ENCODE assay signal across 8 cellular contexts in genomic region chr17:50161911-50162288, GRCh38. TPM values are rescaled to one million over a fixed set of nuclear protein-coding genes. Genes with fewer than 3 reads are reported as not detected.
DNase-seq lines count a peak whose midpoint lies in the region; TF ChIP-seq lines count a peak whose summit lies in the region.

No MANE protein-coding gene starts in this region.

- TF ChIP-seq CTCF in DOHH2 (IDR thresholded peaks at IDR 0.05; ENCODE audit: low read depth, low read length, poor library complexity, severe bottlenecking) (no peak), Peyer's patch (IDR thresholded peaks at IDR 0.05) (no peak), ovary (IDR thresholded peaks at IDR 0.05) (no peak), adrenal gland (IDR thresholded peaks at IDR 0.05) (no peak)

- 45 to 54% (median 50%) methylated on average over 16 of the region's 16 CpGs for WGBS in ovary, 3 donors
- 48 to 50% (median 49%) methylated on average over 16 of the region's 16 CpGs for WGBS in adrenal gland, 4 donors

- no peak for DNase-seq in Peyer's patch
- DNase-seq in ovary = peak in 1 of 5 donors; percentile 49
- no peak for DNase-seq in NCI-H1092 treated with DMSO at 0.1 percent for 48 hours (lab: John Stamatoyannopoulos, UW)
- DNase-seq in hippocampal formation (lab: John Stamatoyannopoulos, UW) = no peak
- DNase-seq in adrenal gland = no peak
- no peak for DNase-seq in NCI-H2107 treated with DMSO at 0.1 percent for 48 hours (lab: John Stamatoyannopoulos, UW; ENCODE audit: unreplicated experiment)

- no peak for TF ChIP-seq EP300 in ovary (IDR thresholded peaks at IDR 0.05)

- no peaks in the 10 kb centered on the region for H3K79me2 ChIP-seq in DOHH2 (ENCODE audit: control insufficient read depth, low read length)

- H3K27ac ChIP-seq in DOHH2 (ENCODE audit: low read depth, low read length) = no peak overlapping the region
- peak overlapping the region in 1 of 4 donors; percentile 62 for H3K27ac ChIP-seq in Peyer's patch
- H3K27ac ChIP-seq in ovary = peak overlapping the region; percentile 42 to 56
- no peak overlapping the region for H3K27ac ChIP-seq in adrenal gland

- H3K9ac ChIP-seq in endocrine pancreas (ENCODE audit: control insufficient read depth, insufficient read depth, low read length) = peak overlapping the region; percentile 39

- peak overlapping the region; percentile 99 for H3K4me2 ChIP-seq in DOHH2 (ENCODE audit: low read length)

- H3K4me1 ChIP-seq in DOHH2 (ENCODE audit: control insufficient read depth, low read length) (peaks cover 22% of the 10 kb centered on the region), Peyer's patch (peaks cover 0 to 14% (median 7%) of the 10 kb centered on the region in 4 donors), endocrine pancreas (ENCODE audit: control insufficient read depth, insufficient read depth, low read length) (no peaks in the 10 kb centered on the region), ovary (ENCODE audit: insufficient read depth) (no peaks in the 10 kb centered on the region), adrenal gland (replicated peaks in 1 of 2) (peaks cover 0 to 12% of the 10 kb centered on the region in 2 donors)

- no peaks in the 10 kb centered on the region for H3K9me3 ChIP-seq in DOHH2 (ENCODE audit: control insufficient read depth, insufficient read depth, low read length)
- H3K9me3 ChIP-seq in Peyer's patch = no peaks in the 10 kb centered on the region
- H3K9me3 ChIP-seq in endocrine pancreas (ENCODE audit: control insufficient read depth, low read length) = no peaks in the 10 kb centered on the region
- no peaks in the 10 kb centered on the region for H3K9me3 ChIP-seq in ovary
- H3K9me3 ChIP-seq in adrenal gland (replicated peaks in 1 of 3) = no peaks in the 10 kb centered on the region

- H3K4me3 ChIP-seq in DOHH2 (ENCODE audit: low read length) (peak overlapping the region; percentile 88), Peyer's patch (peak overlapping the region in 3 of 4 donors; percentile 43 to 57 (median 47)), endocrine pancreas (ENCODE audit: control insufficient read depth, insufficient read depth, low read length) (no peak overlapping the region), ovary (no peak overlapping the region), adrenal gland (no peak overlapping the region)

- H3K36me3 ChIP-seq in DOHH2 (ENCODE audit: control insufficient read depth, low read length) (no peaks in the 10 kb centered on the region), Peyer's patch (no peaks in the 10 kb centered on the region), endocrine pancreas (ENCODE audit: control insufficient read depth, insufficient read depth, low read length) (no peaks in the 10 kb centered on the region), ovary (no peaks in the 10 kb centered on the region), adrenal gland (replicated peaks in 1 of 2) (no peaks in the 10 kb centered on the region)

- intact Hi-C loops in ovary (cut with DNase I) = loop anchor here in 2 of 4 donors (1.0 to 10.0 kb wide), 2 partner anchors 23 to 47 kb away; no protein-coding TSS in a partner anchor
- intact Hi-C loops in adrenal gland (cut with DNase I) = no loop called here

- TF ChIP-seq POLR2A in Peyer's patch (IDR thresholded peaks at IDR 0.05) (no peak), ovary (IDR thresholded peaks at IDR 0.05) (no peak), adrenal gland (IDR thresholded peaks at IDR 0.05) (no peak)

- H3K27me3 ChIP-seq in DOHH2 (ENCODE audit: control insufficient read depth, low read length) = peaks cover 5% of the 10 kb centered on the region; the same call in 1 of the 2 replicates
- H3K27me3 ChIP-seq in Peyer's patch = no peaks in the 10 kb centered on the region
- H3K27me3 ChIP-seq in endocrine pancreas (ENCODE audit: control insufficient read depth, insufficient read depth, low read length) = no peaks in the 10 kb centered on the region
- H3K27me3 ChIP-seq in ovary = no peaks in the 10 kb centered on the region
- no peaks in the 10 kb centered on the region for H3K27me3 ChIP-seq in adrenal gland

- peaks cover 6% of the 10 kb centered on the region; the same call in 1 of the 2 replicates for H3F3A ChIP-seq in DOHH2 (ENCODE audit: control insufficient read depth, insufficient read depth)

- no peaks in the 10 kb centered on the region for H4K20me1 ChIP-seq in DOHH2 (ENCODE audit: control insufficient read depth, insufficient read depth, low read depth, low read length)

- H3K9me2 ChIP-seq in DOHH2 (replicated peaks; ENCODE audit: control insufficient read depth, low read length) = no peaks in the 10 kb centered on the region

RNA-seq across cellular contexts. Expression of gene SGCA, which starts 3.9 kb away (rescaled TPM):
- total RNA-seq in Peyer's patch = 1 to 10 TPM in 3 of 4 donors, not detected in 1; 2.9 to 3.5 (median 3.5) TPM
- 1 to 10 TPM in 5 of 7 donors, under 1 TPM in 2; 0.48 to 3.4 (median 1.2) TPM for total RNA-seq in ovary
- 1 to 10 TPM; 2.2 to 3.4 TPM for polyA plus RNA-seq in ovary
- 1 to 10 TPM in 3 of 8 donors, under 1 TPM in 2, not detected in 3; 0.28 to 3.0 (median 1.2) TPM for total RNA-seq in adrenal gland
- 1 to 10 TPM in 2 of 3 donors, not detected in 1; 5.2 to 5.5 TPM for polyA plus RNA-seq in adrenal gland

RNA-seq across cellular contexts. Expression of gene PPP1R9B, which starts 11.4 kb away (rescaled TPM):
- total RNA-seq in Peyer's patch = 10 to 100 TPM; 18.0 to 40.4 (median 32.9) TPM
- total RNA-seq in ovary = 100 to 1,000 TPM in 1 of 7 donors, 10 to 100 TPM in 6; 14.8 to 109 (median 75.4) TPM
- 10 to 100 TPM; 17.8 to 33.0 TPM for polyA plus RNA-seq in ovary
- 10 to 100 TPM; 43.9 to 87.0 (median 62.0) TPM for total RNA-seq in adrenal gland
- polyA plus RNA-seq in adrenal gland = 100 to 1,000 TPM in 1 of 3 donors, 10 to 100 TPM in 2; 21.8 to 128 (median 27.2) TPM

RNA-seq across cellular contexts. Expression of gene SAMD14, which starts 31.9 kb away (rescaled TPM):
- total RNA-seq in Peyer's patch = 1 to 10 TPM in 2 of 4 donors, under 1 TPM in 2; 0.53 to 2.5 (median 1.0) TPM
- total RNA-seq in ovary = 1 to 10 TPM in 5 of 7 donors, under 1 TPM in 2; 0.36 to 4.9 (median 1.7) TPM
- polyA plus RNA-seq in ovary = 1 to 10 TPM in 1 of 2 donors, under 1 TPM in 1; 0.77 to 2.2 TPM
- 10 to 100 TPM in 1 of 8 donors, 1 to 10 TPM in 7; 1.3 to 12.6 (median 4.0) TPM for total RNA-seq in adrenal gland
- polyA plus RNA-seq in adrenal gland = 10 to 100 TPM in 1 of 3 donors, 1 to 10 TPM in 2; 1.1 to 11.0 (median 3.0) TPM

RNA-seq across cellular contexts. Expression of gene COL1A1, which starts 39.5 kb away (rescaled TPM):
- total RNA-seq in Peyer's patch (100 to 1,000 TPM in 1 of 4 donors, 10 to 100 TPM in 3; 11.3 to 287 (median 31.9) TPM), ovary (1,000 to 10,000 TPM in 1 of 7 donors, 100 to 1,000 TPM in 5, 10 to 100 TPM in 1; 71.2 to 1,087 (median 550) TPM), adrenal gland (100 to 1,000 TPM in 4 of 8 donors, 10 to 100 TPM in 4; 50.2 to 263 (median 105) TPM)
- polyA plus RNA-seq in ovary (100 to 1,000 TPM; 260 to 321 TPM), adrenal gland (100 to 1,000 TPM in 1 of 3 donors, 10 to 100 TPM in 2; 39.6 to 101 (median 40.1) TPM)

Comparison
In these comparisons a context has a peak if more than half of its experiments do, and no peak if none do; other contexts are left out.
1. H3K27ac ChIP-seq: peak in ovary (2 of 2); none in DOHH2 (single experiment) and adrenal gland (0 of 5).
2. H3K4me3 ChIP-seq: peak in DOHH2 (single experiment) and Peyer's patch (3 of 4); none in endocrine pancreas (single experiment), ovary (single experiment) and adrenal gland (0 of 4).